ENCODE assay signal across 39 cellular contexts in the genomic region with DNA sequence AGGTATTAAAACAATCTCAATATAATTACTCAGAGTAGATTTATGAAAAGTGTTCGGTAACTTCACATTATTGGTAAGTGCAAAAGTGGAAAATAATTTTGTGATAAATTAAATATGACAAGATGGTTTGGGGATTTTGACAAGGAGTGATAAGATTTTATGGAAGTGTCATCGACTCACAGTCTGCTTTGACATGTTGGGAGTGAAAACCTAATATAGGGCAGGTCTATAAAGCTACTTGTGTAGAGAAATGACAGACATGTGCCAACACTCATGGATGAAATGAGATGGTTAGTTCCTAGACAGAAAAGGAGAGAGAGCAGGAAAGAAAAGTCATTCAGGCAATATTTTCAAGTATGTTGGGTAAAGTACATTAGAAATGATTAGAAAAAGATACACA.
"Had no signal": no experiment of that assay in that cellular context is flagged by ENCODE, and none has a peak within 500 bp of the region (broad histone marks: within the 10 kb centered on the region; RNA-seq: fewer than 3 reads in every experiment).

No MANE protein-coding gene starts in this region.

- H3K4me3 Mint-ChIP-seq: activated naive CD4-positive, alpha-beta T cell treated with anti-CD3 and anti-CD28 coated beads for 36 hours; activated naive CD4-positive, alpha-beta T cell treated with anti-CD3 and anti-CD28 coated beads, Interleukin-2, amount 10 ng/mL, durations not matched to agents 7 days and 5 days; activated naive CD4-positive, alpha-beta T cell treated with anti-CD3 and anti-CD28 coated beads, Interleukin-2, amount 50 U/mL, for 24 hours; activated naive CD8-positive, alpha-beta T cell; activated naive CD8-positive, alpha-beta T cell treated with anti-CD3 and anti-CD28 coated beads for 36 hours; activated naive CD8-positive, alpha-beta T cell treated with anti-CD3 and anti-CD28 coated beads, Interleukin-2, amount 10 ng/mL, durations not matched to agents 7 days and 5 days; activated naive CD8-positive, alpha-beta T cell treated with anti-CD3 and anti-CD28 coated beads, Interleukin-2, amount 50 U/mL, for 24 hours; activated T-cell treated with anti-CD3 and anti-CD28 coated beads, Interleukin-2, amount 50 U/mL, for 24 hours; activated T-cell treated with anti-CD3 and anti-CD28 coated beads, Interleukin-2, amount 50 U/mL, for 4 hours; activated T-cell treated with anti-CD3 and anti-CD28 coated beads, Interleukin-2, amount 50 U/mL, for 72 hours; activated T-helper 1 cell treated with anti-CD3 and anti-CD28 coated beads, Interleukin-12 subunit alpha, Interleukin-12 subunit beta, Interleukin-2, Interleukin-4 antibody, amounts not matched to agents 30 ng/mL and 10 ng/mL and 1 ng/mL, durations not matched to agents 14 hours and 24 hours and 36 hours; activated T-helper 17 cell treated with anti-CD3 and anti-CD28 coated beads, Interleukin-2, amount 50 U/mL, for 72 hours; brain; central memory CD8-positive, alpha-beta T cell had no signal

- DNase-seq: activated effector memory CD4-positive, alpha-beta T cell treated with anti-CD3 and anti-CD28 coated beads, Interleukin-2, amount 50 U/mL, for 16 hours; activated effector memory CD4-positive, alpha-beta T cell treated with Interleukin-2 at 50 U/mL for 16 hours; activated gamma-delta T cell; activated gamma-delta T cell treated with Interleukin-2 at 50 U/mL for 16 hours; activated naive CD4-positive, alpha-beta T cell; activated naive CD4-positive, alpha-beta T cell treated with anti-CD3 and anti-CD28 coated beads for 36 hours; activated naive CD4-positive, alpha-beta T cell treated with anti-CD3 and anti-CD28 coated beads, Interleukin-2, amount 10 ng/mL, durations not matched to agents 7 days and 5 days; activated naive CD4-positive, alpha-beta T cell treated with anti-CD3 and anti-CD28 coated beads, Interleukin-2, amount 50 U/mL, for 16 hours; activated naive CD4-positive, alpha-beta T cell treated with Interleukin-2 at 50 U/mL for 16 hours; activated naive CD8-positive, alpha-beta T cell treated with anti-CD3 and anti-CD28 coated beads for 36 hours; activated naive CD8-positive, alpha-beta T cell treated with anti-CD3 and anti-CD28 coated beads, Interleukin-2, amount 10 ng/mL, durations not matched to agents 7 days and 5 days; activated naive CD8-positive, alpha-beta T cell treated with anti-CD3 and anti-CD28 coated beads, Interleukin-2, amount 50 U/mL, for 24 hours; activated T-cell treated with anti-CD3 and anti-CD28 coated beads for 4 hours; activated T-cell treated with anti-CD3 and anti-CD28 coated beads, Interleukin-2, amount 50 U/mL, for 1 hour; activated T-cell treated with anti-CD3 and anti-CD28 coated beads, Interleukin-2, amount 50 U/mL, for 24 hours; activated T-cell treated with anti-CD3 and anti-CD28 coated beads, Interleukin-2, amount 50 U/mL, for 4 hours; activated T-cell treated with anti-CD3 and anti-CD28 coated beads, Interleukin-2, amount 50 U/mL, for 48 hours; activated T-cell treated with anti-CD3 and anti-CD28 coated beads, Interleukin-2, amount 50 U/mL, for 72 hours; adrenal gland; amniotic stem cell; amygdala; anterior cingulate cortex; aorta; body of pancreas; brain microvascular endothelial cell; caudate nucleus; central memory CD4-positive, alpha-beta T cell; cerebellar nuclear complex had no signal

- H3K27ac Mint-ChIP-seq: activated naive CD4-positive, alpha-beta T cell treated with anti-CD3 and anti-CD28 coated beads for 36 hours; activated naive CD4-positive, alpha-beta T cell treated with anti-CD3 and anti-CD28 coated beads, Interleukin-2, amount 10 ng/mL, durations not matched to agents 7 days and 5 days; activated naive CD4-positive, alpha-beta T cell treated with anti-CD3 and anti-CD28 coated beads, Interleukin-2, amount 50 U/mL, for 24 hours; activated naive CD4-positive, alpha-beta T cell treated with anti-CD3 and anti-CD28 coated beads, Interleukin-2, amount 50 U/mL, for 72 hours; activated naive CD8-positive, alpha-beta T cell; activated naive CD8-positive, alpha-beta T cell treated with anti-CD3 and anti-CD28 coated beads for 36 hours; activated naive CD8-positive, alpha-beta T cell treated with anti-CD3 and anti-CD28 coated beads, Interleukin-2, amount 10 ng/mL, durations not matched to agents 7 days and 5 days; activated naive CD8-positive, alpha-beta T cell treated with anti-CD3 and anti-CD28 coated beads, Interleukin-2, amount 50 U/mL, for 24 hours; activated T-cell treated with anti-CD3 and anti-CD28 coated beads, Interleukin-2, amount 50 U/mL, for 24 hours; activated T-cell treated with anti-CD3 and anti-CD28 coated beads, Interleukin-2, amount 50 U/mL, for 72 hours; activated T-helper 1 cell treated with anti-CD3 and anti-CD28 coated beads, Interleukin-12 subunit alpha, Interleukin-12 subunit beta, Interleukin-2, Interleukin-4 antibody, amounts not matched to agents 30 ng/mL and 10 ng/mL and 1 ng/mL, durations not matched to agents 14 hours and 24 hours and 36 hours; activated T-helper 17 cell treated with anti-CD3 and anti-CD28 coated beads, Interleukin-2, amount 50 U/mL, for 72 hours; activated T-helper 2 cell treated with anti-CD3 and anti-CD28 coated beads, Interferon-gamma antibody, Interleukin-2, Interleukin-4, amounts not matched to agents 10 μg/mL and 5 μg/mL and 100 μg/mL, durations not matched to agents 14 hours and 24 hours and 36 hours; brain had no signal

- H3K36me3 ChIP-seq: adrenal gland, ascending aorta, brain microvascular endothelial cell, cardiac muscle cell had no signal

- H3K9me3 Mint-ChIP-seq: activated naive CD4-positive, alpha-beta T cell treated with anti-CD3 and anti-CD28 coated beads for 36 hours; activated naive CD4-positive, alpha-beta T cell treated with anti-CD3 and anti-CD28 coated beads, Interleukin-2, amount 10 ng/mL, durations not matched to agents 7 days and 5 days; activated naive CD4-positive, alpha-beta T cell treated with anti-CD3 and anti-CD28 coated beads, Interleukin-2, amount 50 U/mL, for 24 hours; activated naive CD8-positive, alpha-beta T cell treated with anti-CD3 and anti-CD28 coated beads, Interleukin-2, amount 10 ng/mL, durations not matched to agents 7 days and 5 days; activated T-cell treated with anti-CD3 and anti-CD28 coated beads, Interleukin-2, amount 50 U/mL, for 24 hours; activated T-helper 1 cell treated with anti-CD3 and anti-CD28 coated beads, Interleukin-12 subunit alpha, Interleukin-12 subunit beta, Interleukin-2, Interleukin-4 antibody, amounts not matched to agents 30 ng/mL and 10 ng/mL and 1 ng/mL, durations not matched to agents 14 hours and 24 hours and 36 hours; activated T-helper 17 cell treated with anti-CD3 and anti-CD28 coated beads, Interleukin-2, amount 50 U/mL, for 72 hours; activated T-helper 2 cell treated with anti-CD3 and anti-CD28 coated beads, Interferon-gamma antibody, Interleukin-2, Interleukin-4, amounts not matched to agents 10 μg/mL and 5 μg/mL and 100 μg/mL, durations not matched to agents 14 hours and 24 hours and 36 hours; brain had no signal

- H3K9me3 ChIP-seq: adrenal gland, ascending aorta, body of pancreas, breast epithelium had no signal

- H3K27ac ChIP-seq: adrenal gland, ascending aorta, body of pancreas, brain microvascular endothelial cell, breast epithelium, cardiac muscle cell had no signal

- ATAC-seq: activated naive CD4-positive, alpha-beta T cell treated with anti-CD3 and anti-CD28 coated beads, Interleukin-2, amount 50 U/mL, for 72 hours; activated naive CD8-positive, alpha-beta T cell treated with anti-CD3 and anti-CD28 coated beads, Interleukin-2, amount 50 U/mL, for 24 hours; activated T-cell treated with anti-CD3 and anti-CD28 coated beads, Interleukin-2, amount 50 U/mL, for 4 hours; activated T-cell treated with anti-CD3 and anti-CD28 coated beads, Interleukin-2, amount 50 U/mL, for 72 hours; activated T-helper 17 cell treated with anti-CD3 and anti-CD28 coated beads, Interleukin-2, amount 50 U/mL, for 72 hours; body of pancreas had no signal

- H3K27me3 Mint-ChIP-seq: activated naive CD4-positive, alpha-beta T cell treated with anti-CD3 and anti-CD28 coated beads, Interleukin-2, amount 10 ng/mL, durations not matched to agents 7 days and 5 days; activated naive CD4-positive, alpha-beta T cell treated with anti-CD3 and anti-CD28 coated beads, Interleukin-2, amount 50 U/mL, for 24 hours; activated naive CD8-positive, alpha-beta T cell; activated naive CD8-positive, alpha-beta T cell treated with anti-CD3 and anti-CD28 coated beads, Interleukin-2, amount 10 ng/mL, durations not matched to agents 7 days and 5 days; activated naive CD8-positive, alpha-beta T cell treated with anti-CD3 and anti-CD28 coated beads, Interleukin-2, amount 50 U/mL, for 24 hours; activated T-cell treated with anti-CD3 and anti-CD28 coated beads, Interleukin-2, amount 50 U/mL, for 24 hours; activated T-helper 17 cell treated with anti-CD3 and anti-CD28 coated beads, Interleukin-2, amount 50 U/mL, for 72 hours; brain; central memory CD8-positive, alpha-beta T cell had no signal

- H3K36me3 Mint-ChIP-seq: activated naive CD4-positive, alpha-beta T cell treated with anti-CD3 and anti-CD28 coated beads, Interleukin-2, amount 10 ng/mL, durations not matched to agents 7 days and 5 days; activated naive CD4-positive, alpha-beta T cell treated with anti-CD3 and anti-CD28 coated beads, Interleukin-2, amount 50 U/mL, for 24 hours; activated naive CD4-positive, alpha-beta T cell treated with anti-CD3 and anti-CD28 coated beads, Interleukin-2, amount 50 U/mL, for 72 hours; activated naive CD8-positive, alpha-beta T cell; activated naive CD8-positive, alpha-beta T cell treated with anti-CD3 and anti-CD28 coated beads for 36 hours; activated naive CD8-positive, alpha-beta T cell treated with anti-CD3 and anti-CD28 coated beads, Interleukin-2, amount 10 ng/mL, durations not matched to agents 7 days and 5 days; brain had no signal

- H3K4me3 ChIP-seq: adrenal gland, ascending aorta, body of pancreas, breast epithelium, cardiac muscle cell had no signal

- H3K4me1 ChIP-seq: adrenal gland, ascending aorta, body of pancreas, breast epithelium had no signal

- H3K4me1 Mint-ChIP-seq: activated naive CD4-positive, alpha-beta T cell treated with anti-CD3 and anti-CD28 coated beads, Interleukin-2, amount 10 ng/mL, durations not matched to agents 7 days and 5 days; activated naive CD4-positive, alpha-beta T cell treated with anti-CD3 and anti-CD28 coated beads, Interleukin-2, amount 50 U/mL, for 24 hours; activated naive CD8-positive, alpha-beta T cell treated with anti-CD3 and anti-CD28 coated beads for 36 hours; activated naive CD8-positive, alpha-beta T cell treated with anti-CD3 and anti-CD28 coated beads, Interleukin-2, amount 10 ng/mL, durations not matched to agents 7 days and 5 days; activated naive CD8-positive, alpha-beta T cell treated with anti-CD3 and anti-CD28 coated beads, Interleukin-2, amount 50 U/mL, for 24 hours; activated T-helper 17 cell treated with anti-CD3 and anti-CD28 coated beads, Interleukin-2, amount 50 U/mL, for 72 hours; central memory CD8-positive, alpha-beta T cell had no signal

- H3K27me3 ChIP-seq: adrenal gland, ascending aorta, body of pancreas, brain microvascular endothelial cell, breast epithelium had no signal
